27 cellular contexts compared by ENCODE assay signal in the genomic region with DNA sequence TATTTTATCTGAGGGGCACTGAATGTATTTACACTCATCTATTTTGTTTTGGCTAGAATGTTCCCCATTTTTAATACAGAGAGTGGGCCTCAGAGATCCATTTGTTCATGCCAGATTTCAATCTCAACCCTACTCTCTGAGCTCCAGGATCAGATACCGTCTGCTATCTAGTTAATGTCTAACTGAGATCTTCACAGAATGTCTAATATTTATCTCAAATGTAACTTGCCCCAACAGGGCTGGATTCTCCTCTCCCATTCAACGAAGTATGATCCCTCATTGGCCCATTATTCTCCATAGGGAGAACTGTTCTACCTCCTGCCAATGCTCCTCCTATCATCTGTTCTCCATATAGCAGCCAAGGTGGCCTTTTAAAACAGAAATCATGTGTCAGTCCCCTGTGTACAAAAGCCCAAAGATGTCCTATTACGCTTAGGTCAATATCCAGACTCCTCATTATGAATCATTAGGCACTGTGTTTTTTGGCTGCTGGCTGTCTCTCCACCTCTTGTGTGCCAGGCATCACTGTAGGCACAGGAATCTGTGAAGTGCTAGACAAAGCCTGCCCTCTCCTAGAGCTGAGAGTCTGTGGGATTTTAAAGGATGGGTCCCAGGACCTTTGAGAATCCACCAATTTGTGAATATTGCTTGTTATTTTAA.
A peak's percentile ranks its signal among the peaks of the same experiment; 100 is the strongest.
DNase-seq lines count a peak whose midpoint lies in the region; ATAC-seq lines count a peak whose summit lies in the region.
"Had no signal": no experiment of that assay in that cellular context is flagged by ENCODE, and none has a peak within 500 bp of the region (broad histone marks: within the 10 kb centered on the region; RNA-seq: fewer than 3 reads in every experiment).

No MANE protein-coding gene starts in this region.

- H2BK5ac ChIP-seq in mesenchymal stem cell (ENCODE audit: low read depth, low read length, poor library complexity, severe bottlenecking): no peak overlapping the region

- no peak overlapping the region for H3K14ac ChIP-seq in mesenchymal stem cell (ENCODE audit: low read length in 2 of 2)

- H3K4me3 ChIP-seq in mesenchymal stem cell (ENCODE audit: insufficient read depth in 1 of 2, low read depth in 1 of 2, low read length in 2 of 2): no peak overlapping the region
- H3K4me3 ChIP-seq: GM12878, SJSA1, spleen, thyroid gland had no signal

- no peak overlapping the region for H3K4me2 ChIP-seq in mesenchymal stem cell (ENCODE audit: low read length, poor library complexity, severe bottlenecking)

- no peak overlapping the region for H2BK12ac ChIP-seq in mesenchymal stem cell (ENCODE audit: low read length in 2 of 2)

- H3K79me1 ChIP-seq in mesenchymal stem cell (replicated peaks; ENCODE audit: low read length, poor library complexity, severe bottlenecking): peaks cover 4% of the 10 kb centered on the region

- H2BK15ac ChIP-seq in mesenchymal stem cell (ENCODE audit: low read depth, poor library complexity, severe bottlenecking): no peak overlapping the region

- no peak overlapping the region for H3K4ac ChIP-seq in mesenchymal stem cell (ENCODE audit: low read depth in 1 of 2, low read length in 2 of 2)

- no peak overlapping the region for H4K8ac ChIP-seq in mesenchymal stem cell (ENCODE audit: low read length)

- H3K18ac ChIP-seq in mesenchymal stem cell (ENCODE audit: low read depth in 1 of 2, low read length in 2 of 2): no peak overlapping the region

- no peak overlapping the region for H4K91ac ChIP-seq in mesenchymal stem cell (ENCODE audit: low read length)

- no peak for ATAC-seq in HG03378 (IDR thresholded peaks at IDR 0.05; ENCODE audit: unreplicated experiment)
- ATAC-seq: activated naive CD4-positive, alpha-beta T cell treated with anti-CD3 and anti-CD28 coated beads, Interleukin-2, amount 50 U/mL, for 72 hours; CD8-positive, alpha-beta T cell; GM12878 had no signal

- 60% methylated on average over 3 of the region's 3 CpGs for WGBS in mesenchymal stem cell

- H2AFZ ChIP-seq in mesenchymal stem cell (ENCODE audit: low read depth, low read length): no peak overlapping the region

- H3K9ac ChIP-seq in mesenchymal stem cell (ENCODE audit: low read length): no peak overlapping the region

- peak overlapping the region; percentile 2 for H3K27ac ChIP-seq in mesenchymal stem cell (ENCODE audit: low read length, poor library complexity, severe bottlenecking)
- H3K27ac ChIP-seq: SJSA1, spleen, thyroid gland had no signal

- DNase-seq in NCI-H1092 treated with DMSO at 0.1 percent for 48 hours (lab: John Stamatoyannopoulos, UW) (peak; percentile 85), NCI-H2196 treated with DMSO at 0.1 percent for 48 hours (lab: John Stamatoyannopoulos, UW; ENCODE audit: unreplicated experiment) (peak; percentile 18), glomerular visceral epithelial cell (ENCODE audit: extremely low spot score) (peak; percentile 26), mesenchymal stem cell (no peak), COLO829 (ENCODE audit: low spot score) (no peak)
- DNase-seq in activated CD4-positive, alpha-beta T cell treated with anti-CD3 and anti-CD28 coated beads for 1 hour: no peak
- DNase-seq: activated CD4-positive, alpha-beta T cell treated with anti-CD3 and anti-CD28 coated beads, Interleukin-2, amount 10 ng/mL, durations not matched to agents 24 days and 14 days; aorta; CD8-positive, alpha-beta T cell; DMS79 treated with DMSO at 0.1 percent for 48 hours; foreskin fibroblast; HCEC 1CT; KG1; mesendoderm; naive B cell; NCI-H1930; NCI-H748 treated with DMSO at 0.1 percent for 48 hours; nucleus accumbens; retina; spleen; stimulated activated CD4-positive, alpha-beta T cell treated with anti-CD3 and anti-CD28 coated beads, Interleukin-4, amount 100 ng/mL, for 1 hour; stimulated activated naive CD4-positive, alpha-beta T cell treated with Interleukin-2 at 50 U/mL for 16 hours; thyroid gland had no signal

- no peaks in the 10 kb centered on the region for H3K27me3 ChIP-seq in mesenchymal stem cell (ENCODE audit: control insufficient read depth in 1 of 2, insufficient read depth in 1 of 2, low read length in 2 of 2)
- H3K27me3 ChIP-seq: thyroid gland had no signal

- no peak overlapping the region for H3K23ac ChIP-seq in mesenchymal stem cell (ENCODE audit: low read length in 2 of 2)

- no peak overlapping the region for H2BK120ac ChIP-seq in mesenchymal stem cell (ENCODE audit: low read depth, low read length)

- peaks cover 3% of the 10 kb centered on the region for H3K4me1 ChIP-seq in mesenchymal stem cell (ENCODE audit: control insufficient read depth, insufficient read depth, low read depth, low read length)
- H3K4me1 ChIP-seq: SJSA1, spleen had no signal

- no peaks in the 10 kb centered on the region for H3K9me3 ChIP-seq in mesenchymal stem cell (ENCODE audit: control insufficient read depth, low read length)
- H3K9me3 ChIP-seq: SJSA1, spleen, thyroid gland had no signal

- H2AK5ac ChIP-seq in mesenchymal stem cell (ENCODE audit: low read length, severe bottlenecking): no peak overlapping the region

- H3K36me3 ChIP-seq in mesenchymal stem cell (ENCODE audit: control insufficient read depth in 1 of 2, insufficient read depth in 2 of 2, low read depth in 1 of 2, low read length in 2 of 2): no peaks in the 10 kb centered on the region
- H3K36me3 ChIP-seq: SJSA1, spleen, thyroid gland had no signal

Comparison
In these comparisons a context has a peak if more than half of its experiments do, and no peak if none do; other contexts are left out.
1. DNase-seq: peak in NCI-H1092 treated with DMSO at 0.1 percent for 48 hours (single experiment), NCI-H2196 treated with DMSO at 0.1 percent for 48 hours (single experiment) and glomerular visceral epithelial cell (single experiment); none in mesenchymal stem cell (single experiment), COLO829 (single experiment) and activated CD4-positive, alpha-beta T cell treated with anti-CD3 and anti-CD28 coated beads for 1 hour (single experiment).